ENCODE assay signal across 20 cellular contexts in the genomic region with DNA sequence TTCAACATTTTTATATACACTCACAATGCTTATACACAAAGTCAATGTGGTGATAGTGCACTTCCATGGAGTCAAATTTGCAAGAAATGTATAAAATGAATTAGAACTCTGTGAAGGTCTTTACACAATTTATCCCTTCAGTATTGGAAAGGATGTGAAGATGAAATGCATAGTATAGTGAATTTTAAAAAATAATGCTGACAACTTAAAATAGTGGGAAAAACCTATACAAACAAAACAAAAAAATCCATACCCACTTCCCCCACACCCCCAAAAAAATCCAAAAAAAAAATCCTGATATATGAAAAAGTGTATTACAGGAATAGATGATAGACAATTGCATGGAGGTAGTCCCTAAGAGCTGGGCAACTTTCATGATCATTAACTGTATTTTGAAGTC.
DNase-seq lines count a peak whose midpoint lies in the region; ATAC-seq, FAIRE-seq and TF ChIP-seq lines count a peak whose summit lies in the region.
"Had no signal": no experiment of that assay in that cellular context is flagged by ENCODE, and none has a peak within 500 bp of the region (broad histone marks: within the 10 kb centered on the region; RNA-seq: fewer than 3 reads in every experiment).

No MANE protein-coding gene starts in this region.

- H3K79me2 ChIP-seq in K562 (ENCODE audit: control insufficient read depth, insufficient read depth, low read length), result no peaks in the 10 kb centered on the region

- H3K4me1 ChIP-seq in A549, result peaks cover 5% of the 10 kb centered on the region; the same call in 2 of the 3 replicates
- H3K4me1 ChIP-seq in IMR-90 (ENCODE audit: control insufficient read depth, insufficient read depth, low read length), result 0 out of 2 replicates have a peak, but pooled peaks cover 2% of the 10 kb centered on the region
- H3K4me1 ChIP-seq in K562 (replicated peaks in 1 of 2; ENCODE audit: control insufficient read depth in 2 of 2, insufficient read depth in 2 of 2, low read length in 2 of 2), result peaks cover 4 to 27% of the 10 kb centered on the region in 2 experiments; a peak in 4 of 5 replicates
- H3K4me1 ChIP-seq: Caco-2 had no signal

- no peaks in the 10 kb centered on the region for H3K79me1 ChIP-seq in IMR-90 (ENCODE audit: low read depth in 1 of 2, low read length in 2 of 2)

- no peak overlapping the region for H2AK5ac ChIP-seq in IMR-90 (ENCODE audit: low read depth, low read length)

- H2AFZ ChIP-seq in IMR-90 (replicated peaks; ENCODE audit: low read length, poor library complexity) (no peak overlapping the region), K562 (ENCODE audit: low read depth, low read length) (no peak overlapping the region)

- H3K18ac ChIP-seq in IMR-90 (ENCODE audit: low read depth, low read length), result no peak overlapping the region

- no peak for TF ChIP-seq POLR2A in A549 (IDR thresholded peaks at IDR 0.05; ENCODE audit: low read length)
- TF ChIP-seq POLR2A in IMR-90 (IDR thresholded peaks at IDR 0.05; ENCODE audit: low read depth, low read length), result no peak
- TF ChIP-seq POLR2A in K562 (conservative IDR thresholded peaks at IDR 0.05), result no peak

- no peak overlapping the region for H3K4me3 ChIP-seq in A549
- H3K4me3 ChIP-seq in IMR-90 (ENCODE audit: insufficient read depth, low read depth, low read length), result no peak overlapping the region
- no peak overlapping the region for H3K4me3 ChIP-seq in K562
- H3K4me3 ChIP-seq: BLaER1 treated with 17β-estradiol and CSF1 and Interleukin-3, amounts not matched to agents 10 nM and 100 nM had no signal

- H3K9me3 Mint-ChIP-seq in immature natural killer cell, result peaks cover 1 to 8% (median 4%) of the 10 kb centered on the region in 6 donors

- H3K4me3 Mint-ChIP-seq in immature natural killer cell, result no peak overlapping the region
- H3K4me3 Mint-ChIP-seq: B cell; CD4-positive, alpha-beta T cell; CD8-positive, alpha-beta T cell had no signal

- H2BK120ac ChIP-seq in IMR-90 (ENCODE audit: low read depth, low read length), result no peak overlapping the region

- TF ChIP-seq EP300 in A549 (IDR thresholded peaks at IDR 0.05) (no peak), K562 (IDR thresholded peaks at IDR 0.05; ENCODE audit: low read length) (no peak)

- H2BK5ac ChIP-seq in IMR-90 (ENCODE audit: low read depth, low read length, poor library complexity, severe bottlenecking), result no peak overlapping the region

- no peak overlapping the region for H4K8ac ChIP-seq in IMR-90 (ENCODE audit: low read depth in 2 of 2, low read length in 2 of 2)

- no peak overlapping the region for H3K4me2 ChIP-seq in A549
- no peak overlapping the region for H3K4me2 ChIP-seq in IMR-90 (ENCODE audit: low read depth, low read length)
- H3K4me2 ChIP-seq in K562 (ENCODE audit: insufficient read depth, low read length), result no peak overlapping the region

- POLR2A ChIA-PET in A549 (lab: Yijun Ruan, JAX), result no interaction called here
- POLR2A ChIA-PET in IMR-90 (lab: Charles Lee; ENCODE audit: unreplicated experiment), result no interaction called here
- POLR2A ChIA-PET in K562 (lab: Yijun Ruan, JAX), result no interaction called here

- H2BK20ac ChIP-seq in IMR-90 (ENCODE audit: low read depth, low read length), result no peak overlapping the region

- peaks cover under 1 to 3% (median 2%) of the 10 kb centered on the region in 3 donors for H3K27me3 Mint-ChIP-seq in immature natural killer cell (ENCODE audit: low read depth in 3 of 3)
- H3K27me3 Mint-ChIP-seq: B cell had no signal

- H3K4me1 Mint-ChIP-seq in immature natural killer cell, result peaks cover 0 to 6% of the 10 kb centered on the region in 2 donors

- no peak overlapping the region for H2BK15ac ChIP-seq in IMR-90 (ENCODE audit: low read depth, low read length)

- H3K36me3 ChIP-seq in IMR-90 (ENCODE audit: control insufficient read depth, insufficient read depth, low read length), result no peaks in the 10 kb centered on the region
- H3K36me3 ChIP-seq in K562 (ENCODE audit: control insufficient read depth, insufficient read depth, low read length), result no peaks in the 10 kb centered on the region
- H3K36me3 ChIP-seq: BLaER1 treated with 17β-estradiol and CSF1 and Interleukin-3, amounts not matched to agents 10 nM and 100 nM had no signal

- CTCF ChIA-PET in A549 (lab: Yijun Ruan, JAX) (no interaction called here), IMR-90 (lab: Yijun Ruan, JAX) (interaction anchor here (0.6 kb wide), 1 partner anchor 388 kb away, joined by 4 read pairs; no protein-coding TSS in a partner anchor), K562 (lab: Yijun Ruan, JAX; ENCODE audit: low intra/inter-chr PET ratio) (no interaction called here)

- no peak overlapping the region for H4K5ac ChIP-seq in IMR-90 (ENCODE audit: low read depth, low read length)

- H3K9ac ChIP-seq in IMR-90 (ENCODE audit: low read depth, low read length) (no peak overlapping the region), K562 (ENCODE audit: insufficient read depth in 1 of 2, low read depth in 2 of 2, low read length in 2 of 2) (no peak overlapping the region)
- H3K9ac ChIP-seq: BLaER1 treated with 17β-estradiol and CSF1 and Interleukin-3, amounts not matched to agents 10 nM and 100 nM had no signal

- no peak overlapping the region for H2AK9ac ChIP-seq in IMR-90 (replicated peaks; ENCODE audit: low read depth, low read length, poor library complexity)

- TF ChIP-seq CTCF in A549 (IDR thresholded peaks at IDR 0.05), result no peak
- TF ChIP-seq CTCF in IMR-90 (conservative IDR thresholded peaks at IDR 0.05; ENCODE audit: low read depth, low read length), result no peak
- no peak for TF ChIP-seq CTCF in K562 (IDR thresholded peaks at IDR 0.05 in 2 of 3, conservative IDR thresholded peaks at IDR 0.05 in 1 of 3; ENCODE audit: insufficient read depth in 2 of 3, low read depth in 1 of 3, low read length in 3 of 3)

- DNase-seq in A549 (ENCODE audit: low read depth in 1 of 2, low spot score in 1 of 2) (no peak), IMR-90 (no peak), K562 (ENCODE audit: extremely low read depth in 1 of 4, low spot score in 3 of 4) (no peak), NCI-H2196 (lab: John Stamatoyannopoulos, UW; ENCODE audit: unreplicated experiment) (no peak), immature natural killer cell (no peak)
- DNase-seq: 8988T; AML-193; Caco-2; Calu3; CD4-positive, alpha-beta T cell; CD8-positive, alpha-beta T cell; DMS79 treated with DMSO at 0.1 percent for 48 hours; GF-D8 had no signal

- no peak overlapping the region for H3K27ac Mint-ChIP-seq in immature natural killer cell
- H3K27ac Mint-ChIP-seq: B cell; CD4-positive, alpha-beta T cell; CD8-positive, alpha-beta T cell had no signal

- FAIRE-seq in A549 (lab: Jason Lieb, UNC) (no peak), K562 (lab: Jason Lieb, UNC) (no peak)
- FAIRE-seq: A204.1, G401.6, GM12891, GM19239 had no signal

- no peaks in the 10 kb centered on the region for H3K27me3 ChIP-seq in IMR-90 (ENCODE audit: control insufficient read depth, insufficient read depth, low read length)
- no peaks in the 10 kb centered on the region for H3K27me3 ChIP-seq in K562 (ENCODE audit: control insufficient read depth in 2 of 2, insufficient read depth in 2 of 2, low read length in 2 of 2)
- H3K27me3 ChIP-seq: BLaER1 treated with 17β-estradiol and CSF1 and Interleukin-3, amounts not matched to agents 10 nM and 100 nM had no signal

- H3K56ac ChIP-seq in IMR-90 (ENCODE audit: extremely low read depth, insufficient read depth, low read length), result no peak overlapping the region

- peaks cover 11% of the 10 kb centered on the region for H3K9me1 ChIP-seq in IMR-90 (ENCODE audit: insufficient read depth, low read length)
- H3K9me1 ChIP-seq in K562 (ENCODE audit: control insufficient read depth, insufficient read depth, low read length), result no peaks in the 10 kb centered on the region

- TF ChIP-seq RAD21 in A549 (conservative IDR thresholded peaks at IDR 0.05 in 1 of 2, IDR thresholded peaks at IDR 0.05 in 1 of 2) (no peak), IMR-90 (IDR thresholded peaks at IDR 0.05; ENCODE audit: low read length) (no peak), K562 (CRISPR knock-in tag; conservative IDR thresholded peaks at IDR 0.05 in 1 of 2, IDR thresholded peaks at IDR 0.05 in 1 of 2) (no peak)

- no peaks in the 10 kb centered on the region for H3K36me3 Mint-ChIP-seq in immature natural killer cell
- H3K36me3 Mint-ChIP-seq: CD8-positive, alpha-beta T cell had no signal

- no peaks in the 10 kb centered on the region for H4K20me1 ChIP-seq in IMR-90 (ENCODE audit: insufficient read depth, low read length)
- H4K20me1 ChIP-seq in K562 (replicated peaks; ENCODE audit: control insufficient read depth, insufficient read depth, low read length), result no peaks in the 10 kb centered on the region
- H4K20me1 ChIP-seq: BLaER1 treated with 17β-estradiol and CSF1 and Interleukin-3, amounts not matched to agents 10 nM and 100 nM had no signal

- ATAC-seq in A549 (no peak), IMR-90 (ENCODE audit: low read depth) (no peak), K562 (no peak)
- ATAC-seq: CD8-positive, alpha-beta T cell had no signal

- no peak overlapping the region for H3K23ac ChIP-seq in IMR-90 (ENCODE audit: low read depth, low read length)

- BruUV-seq in IMR-90 (replicated peaks; lab: Mats Ljungman, UMichigan), result no TSS peak
- BruUV-seq in K562 (replicated peaks; lab: Mats Ljungman, UMichigan), result no TSS peak

- H3K9me3 ChIP-seq in A549 (no peaks in the 10 kb centered on the region), IMR-90 (ENCODE audit: control insufficient read depth, insufficient read depth, low read length) (no peaks in the 10 kb centered on the region), K562 (replicated peaks; ENCODE audit: control insufficient read depth, insufficient read depth, low read depth, low read length) (no peaks in the 10 kb centered on the region)
- H3K9me3 ChIP-seq: Caco-2 had no signal

- in situ Hi-C loops in IMR-90 (cut with MboI; ENCODE audit: low sequenced_read_pairs), result no loop called here
- in situ Hi-C loops in K562 (cut with MboI), result no loop called here

- no peak overlapping the region for H3K14ac ChIP-seq in IMR-90 (replicated peaks; ENCODE audit: low read depth, low read length)

- no peak overlapping the region for H4K91ac ChIP-seq in IMR-90 (ENCODE audit: insufficient read depth, low read depth, low read length)

- dilution Hi-C loops in IMR-90 (cut with HindIII; ENCODE audit: low sequenced_read_pairs, unreplicated experiment), result no loop called here

- H3K4ac ChIP-seq in IMR-90 (ENCODE audit: low read depth, low read length), result no peak overlapping the region

- no peak overlapping the region for H3K27ac ChIP-seq in A549
- no peak overlapping the region for H3K27ac ChIP-seq in IMR-90 (ENCODE audit: insufficient read depth, low read length)
- no peak overlapping the region for H3K27ac ChIP-seq in K562 (ENCODE audit: extremely low read depth, low read depth, low read length)
- H3K27ac ChIP-seq: C4-2B had no signal

- intact Hi-C loops in IMR-90 (cut with micrococcal nuclease) (loop anchor here (10.0 kb wide), 1 partner anchor 390 kb away; no protein-coding TSS in a partner anchor), K562 (cut with micrococcal nuclease) (no loop called here)

TF ChIP-seq in A549, 52 proteins besides CTCF, POLR2A, EP300 and RAD21 (continues in another document):
- TF ChIP-seq MAZ (IDR thresholded peaks at IDR 0.05; ENCODE audit: borderline replicate concordance, low read depth, low read length), result no peak
- TF ChIP-seq JUNB (IDR thresholded peaks at IDR 0.05), result no peak

TF ChIP-seq in IMR-90, 13 proteins besides CTCF, POLR2A, EP300 and RAD21 (continues in another document):
- TF ChIP-seq MAFK (IDR thresholded peaks at IDR 0.05; ENCODE audit: low read depth, low read length), result peak; percentile 56

TF ChIP-seq in K562, 482 proteins besides CTCF, POLR2A, EP300 and RAD21 (continues in another document):
- peak; percentile 70 for TF ChIP-seq C11orf30 (IDR thresholded peaks at IDR 0.05; ENCODE audit: low read depth)
